Comparison of ENCODE assay signal across 8 cellular contexts in the genomic region with DNA sequence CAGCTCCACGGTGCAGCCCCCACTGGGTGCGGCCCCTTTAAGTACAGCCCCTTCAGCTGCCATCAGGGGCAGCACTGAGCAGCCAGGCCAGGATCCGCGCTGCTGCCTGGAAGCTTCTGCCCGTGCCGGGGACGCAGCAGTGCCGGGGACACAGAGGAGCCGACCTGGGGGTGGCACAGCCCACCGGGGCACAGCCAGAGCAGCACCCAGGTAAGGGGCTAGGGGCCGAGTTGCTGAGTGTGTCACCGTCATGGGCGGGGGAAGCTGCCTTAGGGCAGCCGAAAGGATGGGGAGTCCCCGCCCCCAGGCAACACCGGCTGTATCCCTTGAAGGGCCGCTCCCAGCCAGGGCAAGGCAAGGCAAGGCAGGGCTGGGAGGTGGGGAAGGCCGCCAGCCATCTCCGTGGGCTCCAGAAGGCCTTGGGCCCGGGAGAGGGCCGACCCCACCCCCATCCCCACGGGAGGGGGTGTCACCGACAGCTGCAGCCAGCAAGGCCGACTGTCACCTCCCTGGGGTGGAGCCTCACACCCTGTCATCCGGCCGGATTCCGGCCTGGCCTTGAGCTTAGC. TPM values are rescaled to one million over a fixed set of nuclear protein-coding genes. Genes with fewer than 3 reads are reported as not detected.
DNase-seq lines count a peak whose midpoint lies in the region; ATAC-seq and TF ChIP-seq lines count a peak whose summit lies in the region.
"Not testable (repeated sequence)": the region's sequence is repeated elsewhere in the genome, so short reads cannot be mapped to it uniquely, and the experiment has no call there.

A gene (plus strand): TSS at position 99 of the 569 bp plus-strand sequence. CDS start 1,937 bp downstream, outside the sequence.

- not testable (repeated sequence) for H2AFZ ChIP-seq in fibroblast of lung (ENCODE audit: low read length)

- H3K36me3 ChIP-seq in fibroblast of lung (ENCODE audit: control insufficient read depth, insufficient read depth, low read length), result peaks cover 10% of the 10 kb centered on the region

- peak within 1 kb of the TSS; percentile 69 for H3K4me2 ChIP-seq in fibroblast of lung (ENCODE audit: extremely low read depth, insufficient read depth, low read length)

- not testable (repeated sequence) for H4K20me1 ChIP-seq in fibroblast of lung (ENCODE audit: control insufficient read depth, extremely low read depth, insufficient read depth, low read length)

- POLR2A ChIA-PET in naive thymus-derived CD8-positive, alpha-beta T cell (lab: Charles Lee), result interaction anchor here (0.6 to 3.8 kb wide), 10 partner anchors 22 to 193 kb away, joined by 3 to 17 read pairs (median 4); a partner anchor contains a TSS

- H3K27me3 Mint-ChIP-seq in activated T-helper 17 cell treated with anti-CD3 and anti-CD28 coated beads, Interleukin-2, amount 50 U/mL, for 72 hours, result not testable (repeated sequence)
- H3K27me3 Mint-ChIP-seq in naive thymus-derived CD8-positive, alpha-beta T cell, result peaks cover 0 to 20% (median 2%) of the 10 kb centered on the region in 5 donors

- peak; percentile 41 for DNase-seq in DMS79 (lab: John Stamatoyannopoulos, UW)
- DNase-seq in H4 (ENCODE audit: low spot score), result peak; percentile 66
- DNase-seq in LoVo (ENCODE audit: low spot score), result peak; percentile 76
- DNase-seq in SHP77 (lab: John Stamatoyannopoulos, UW), result peak; percentile 70 to 73
- peak; percentile 59 to 68 for DNase-seq in fibroblast of lung (ENCODE audit: low read depth in 2 of 2)
- DNase-seq in naive thymus-derived CD8-positive, alpha-beta T cell, result peak; percentile 67 to 86 (median 78)
- peak; percentile 46 for DNase-seq in stimulated activated CD8-positive, alpha-beta memory T cell treated with anti-CD3 and anti-CD28 coated beads, Interleukin-7, amount 100 ng/mL, for 24 hours (ENCODE audit: low read depth)

- not testable (repeated sequence) for H3K9me3 Mint-ChIP-seq in activated T-helper 17 cell treated with anti-CD3 and anti-CD28 coated beads, Interleukin-2, amount 50 U/mL, for 72 hours; naive thymus-derived CD8-positive, alpha-beta T cell

- H3K4me3 Mint-ChIP-seq in activated T-helper 17 cell treated with anti-CD3 and anti-CD28 coated beads, Interleukin-2, amount 50 U/mL, for 72 hours, result peak within 1 kb of the TSS; percentile 71
- H3K4me3 Mint-ChIP-seq in naive thymus-derived CD8-positive, alpha-beta T cell, result peak within 1 kb of the TSS; percentile 75 to 94 (median 84)

- not testable (repeated sequence) for H3K4me1 Mint-ChIP-seq in activated T-helper 17 cell treated with anti-CD3 and anti-CD28 coated beads, Interleukin-2, amount 50 U/mL, for 72 hours
- peaks cover 11 to 23% (median 16%) of the 10 kb centered on the region in 4 donors for H3K4me1 Mint-ChIP-seq in naive thymus-derived CD8-positive, alpha-beta T cell

- ATAC-seq in activated T-helper 17 cell treated with anti-CD3 and anti-CD28 coated beads, Interleukin-2, amount 50 U/mL, for 72 hours (replicated peaks), result peak; percentile 85
- ATAC-seq in naive thymus-derived CD8-positive, alpha-beta T cell, result peak; percentile 88 to 91

- H3K79me2 ChIP-seq in fibroblast of lung (ENCODE audit: control insufficient read depth, insufficient read depth, low read length), result not testable (repeated sequence)

- peaks cover 10% of the 10 kb centered on the region for H3K4me1 ChIP-seq in fibroblast of lung (ENCODE audit: control insufficient read depth, extremely low read depth, insufficient read depth, low read length)

- H3K27ac ChIP-seq in fibroblast of lung (ENCODE audit: insufficient read depth, low read length), result not testable (repeated sequence)

- TF ChIP-seq CTCF in fibroblast of lung (conservative IDR thresholded peaks at IDR 0.05 in 1 of 2, IDR thresholded peaks at IDR 0.05 in 1 of 2; ENCODE audit: low read depth in 1 of 2, low read length in 2 of 2), result peak; percentile 77 to 78

- not testable (repeated sequence) for H3K27ac Mint-ChIP-seq in activated T-helper 17 cell treated with anti-CD3 and anti-CD28 coated beads, Interleukin-2, amount 50 U/mL, for 72 hours
- H3K27ac Mint-ChIP-seq in naive thymus-derived CD8-positive, alpha-beta T cell, result peak within 1 kb of the TSS in 6 of 10 donors; percentile 43 to 82 (median 69)

- peaks cover 24% of the 10 kb centered on the region for H3K27me3 ChIP-seq in fibroblast of lung (ENCODE audit: control insufficient read depth, insufficient read depth, low read length)

- H3K36me3 Mint-ChIP-seq in activated T-helper 17 cell treated with anti-CD3 and anti-CD28 coated beads, Interleukin-2, amount 50 U/mL, for 72 hours (ENCODE audit: low read depth), result not testable (repeated sequence)
- H3K36me3 Mint-ChIP-seq in naive thymus-derived CD8-positive, alpha-beta T cell, result peaks cover 0 to 13% (median 0%) of the 10 kb centered on the region in 3 donors

- not testable (repeated sequence) for H3K9ac ChIP-seq in fibroblast of lung (ENCODE audit: insufficient read depth, low read length)

- not testable (repeated sequence) for H3K9me3 ChIP-seq in fibroblast of lung (ENCODE audit: control insufficient read depth, insufficient read depth, low read depth, low read length)

- H3K4me3 ChIP-seq in fibroblast of lung (replicated peaks in 1 of 4; ENCODE audit: control extremely low read depth in 1 of 4, insufficient read depth in 1 of 4, low read depth in 3 of 4, low read length in 4 of 4), result peak within 1 kb of the TSS in 3 of 4 experiments; percentile 54 to 64 (median 56)

RNA-seq across cellular contexts. Expression of the gene that starts here (rescaled TPM):
- total RNA-seq in H4 (2014; rRNA removed; shearing (Covaris generic)), result 0.06 and 0.21 TPM in 2 replicates
- total RNA-seq in activated T-helper 17 cell treated with anti-CD3 and anti-CD28 coated beads, Interleukin-2, amount 50 U/mL, for 72 hours, result 10 to 100 TPM in 1 of 2 donors, 1 to 10 TPM in 1; 4.3 to 12.9 TPM
- total RNA-seq in fibroblast of lung, result 1.7 and 1.8 TPM in 2 replicates
- polyA plus RNA-seq in fibroblast of lung, result 0.15 and 0.19 TPM in 2 replicates
- polyA plus RNA-seq in fibroblast of lung (2012), result 1.4 and 1.5 TPM in 2 replicates
- polyA minus RNA-seq in fibroblast of lung (ENCODE audit: low replicate concordance), result 0.07 and 0.20 TPM in 2 replicates
- total RNA-seq in naive thymus-derived CD8-positive, alpha-beta T cell, result 1 to 10 TPM; 1.3 TPM
- under 1 TPM in 2 of 3 donors, not detected in 1; 0.05 to 0.10 TPM for polyA plus RNA-seq in naive thymus-derived CD8-positive, alpha-beta T cell

Comparison
In these comparisons a context has a peak if more than half of its experiments do, and no peak if none do; other contexts are left out.
1. Peak in DNase-seq in H4; RNA of the gene not detected or under 1 TPM.